Comparison of ENCODE assay signal across 8 cellular contexts in genomic region chr4:9703391-9703790, GRCh38.
DNase-seq lines count a peak whose midpoint lies in the region; ATAC-seq, FAIRE-seq and TF ChIP-seq lines count a peak whose summit lies in the region.

No MANE protein-coding gene starts in this region.

- H3K4me2 ChIP-seq in OCI-LY7 (ENCODE audit: low read length): no peak overlapping the region

- DNase-seq in COLO829 (ENCODE audit: low spot score) (peak; percentile 38), HPDE6-E6E7 (ENCODE audit: extremely low spot score) (peak; percentile 34), OCI-LY7 (ENCODE audit: low spot score) (peak; percentile 43), left cardiac atrium (peak; percentile 37), small intestine (peak; percentile 75), dedifferentiated amniotic fluid mesenchymal stem cell (ENCODE audit: extremely low spot score) (no peak)
- peak; percentile 32 to 33 for DNase-seq in activated T-helper 1 cell treated with anti-CD3 and anti-CD28 coated beads, Interleukin-2, amount 50 U/mL, for 16 hours (ENCODE audit: low read depth in 1 of 2, low spot score in 1 of 2)

- H2AFZ ChIP-seq in OCI-LY7 (ENCODE audit: low read length): no peak overlapping the region

- ATAC-seq in left cardiac atrium (no peak), HG03159 (IDR thresholded peaks at IDR 0.05; ENCODE audit: unreplicated experiment) (no peak)

- H4K20me1 ChIP-seq in OCI-LY7 (ENCODE audit: insufficient read depth, low read length): no peaks in the 10 kb centered on the region

- H3K27me3 ChIP-seq in small intestine (ENCODE audit: control insufficient read depth in 2 of 2, insufficient read depth in 2 of 2, low read length in 2 of 2): no peaks in the 10 kb centered on the region

- no peaks in the 10 kb centered on the region for H3K79me2 ChIP-seq in OCI-LY7 (ENCODE audit: insufficient read depth, low read depth, low read length)

- peak; percentile 72 for TF ChIP-seq CTCF in OCI-LY7 (conservative IDR thresholded peaks at IDR 0.05; ENCODE audit: low read length)

- no peaks in the 10 kb centered on the region for H3K36me3 ChIP-seq in OCI-LY7 (ENCODE audit: insufficient read depth, low read length)
- H3K36me3 ChIP-seq in small intestine (ENCODE audit: control insufficient read depth in 2 of 2, insufficient read depth in 2 of 2, low read length in 2 of 2): no peaks in the 10 kb centered on the region

- WGBS in small intestine, 3 donors: 5 to 10% (median 6%) methylated on average over 11 of the region's 11 CpGs

- CTCF ChIA-PET in OCI-LY7 (lab: Charles Lee; ENCODE audit: unreplicated experiment): no interaction called here

- no TSS peak for BruUV-seq in OCI-LY7 (replicated peaks; lab: Mats Ljungman, UMichigan)

- H3K9me2 ChIP-seq in OCI-LY7 (ENCODE audit: insufficient read depth, low read length): no peaks in the 10 kb centered on the region

- H3K9me3 ChIP-seq in OCI-LY7 (ENCODE audit: low read length) (no peaks in the 10 kb centered on the region), small intestine (ENCODE audit: control insufficient read depth, low read depth) (no peaks in the 10 kb centered on the region)

- POLR2A ChIA-PET in OCI-LY7 (lab: Charles Lee): no interaction called here

- H3K4me3 ChIP-seq in OCI-LY7 (ENCODE audit: low read depth, low read length, poor library complexity, severe bottlenecking) (no peak overlapping the region), small intestine (ENCODE audit: low read depth in 1 of 2, low read length in 2 of 2) (no peak overlapping the region)

- H3K4me1 ChIP-seq in OCI-LY7 (ENCODE audit: insufficient read depth, low read length, poor library complexity, severe bottlenecking): no peaks in the 10 kb centered on the region
- no peaks in the 10 kb centered on the region for H3K4me1 ChIP-seq in small intestine (ENCODE audit: control insufficient read depth in 2 of 2, insufficient read depth in 1 of 2, low read depth in 1 of 2, low read length in 1 of 2)

- no peak for FAIRE-seq in small intestine (lab: Jason Lieb, UNC)

- intact Hi-C loops in OCI-LY7 (cut with micrococcal nuclease; ENCODE audit: unreplicated experiment): loop anchor here (1.0 kb wide), 1 partner anchor 312 kb away; no protein-coding TSS in a partner anchor
- intact Hi-C loops in left cardiac atrium (cut with DNase I): loop anchor here in 1 of 2 donors (10.0 kb wide), 1 partner anchor 311 kb away; no protein-coding TSS in a partner anchor

- H3K27ac ChIP-seq in OCI-LY7 (ENCODE audit: low read depth, low read length, poor library complexity, severe bottlenecking) (no peak overlapping the region), small intestine (ENCODE audit: low read depth in 1 of 2, low read length in 1 of 2) (no peak overlapping the region)
